Comparison of ENCODE assay signal across 7 cellular contexts in the genomic region with DNA sequence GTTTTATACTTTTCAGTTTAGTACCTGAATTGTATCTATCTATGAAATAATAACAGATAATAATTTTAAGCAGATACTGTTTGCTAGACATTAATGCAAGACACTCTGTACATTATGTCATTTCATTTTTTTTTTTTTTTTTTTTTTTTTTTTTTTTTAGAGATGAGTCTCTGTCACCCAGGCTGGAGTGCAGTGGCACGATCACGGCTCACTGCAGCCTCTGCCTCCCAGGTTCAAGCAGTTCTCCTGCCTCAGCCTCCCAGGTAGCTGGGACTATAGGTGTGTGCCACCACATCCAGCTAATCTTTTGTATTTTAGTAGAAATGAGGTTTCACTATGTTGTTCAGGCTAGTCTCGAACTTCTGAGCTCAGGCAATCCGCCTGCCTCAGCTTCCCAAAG. TPM values are rescaled to one million over a fixed set of nuclear protein-coding genes. Genes with fewer than 3 reads are reported as not detected.
DNase-seq lines count a peak whose midpoint lies in the region; TF ChIP-seq lines count a peak whose summit lies in the region.
"Not testable (repeated sequence)": the region's sequence is repeated elsewhere in the genome, so short reads cannot be mapped to it uniquely, and the experiment has no call there.

No MANE protein-coding gene starts in this region.

- peaks cover 48% of the 10 kb centered on the region for H3K4me1 ChIP-seq in Caco-2
- H3K4me1 ChIP-seq in PC-9 (replicated peaks; ENCODE audit: insufficient read depth) = peaks cover 57% of the 10 kb centered on the region
- peaks cover 54% of the 10 kb centered on the region for H3K4me1 ChIP-seq in hepatocyte (ENCODE audit: insufficient read depth)
- peaks cover 13% of the 10 kb centered on the region for H3K4me1 ChIP-seq in prostate gland (replicated peaks)
- peaks cover 61 to 71% of the 10 kb centered on the region in 2 donors for H3K4me1 ChIP-seq in thyroid gland
- peaks cover 98% of the 10 kb centered on the region for H3K4me1 ChIP-seq in vagina

- not testable (repeated sequence) for H3K4me3 ChIP-seq in Caco-2 (ENCODE audit: low read depth, low read length); PC-9; hepatocyte; prostate gland; thyroid gland (replicated peaks in 1 of 3); vagina

- peak overlapping the region; percentile 73 for H3K27ac Mint-ChIP-seq in Caco-2 (ENCODE audit: unreplicated experiment)
- peak overlapping the region; percentile 63 for H3K27ac Mint-ChIP-seq in chondrocyte (ENCODE audit: unreplicated experiment)

- not testable (repeated sequence) for BruUV-seq in Caco-2 (replicated peaks; lab: Mats Ljungman, UMichigan); PC-9 (replicated peaks; lab: Mats Ljungman, UMichigan)

- peaks cover 27% of the 10 kb centered on the region for H3K36me3 Mint-ChIP-seq in Caco-2 (ENCODE audit: insufficient read depth, unreplicated experiment)
- H3K36me3 Mint-ChIP-seq in chondrocyte (ENCODE audit: low read depth) = not testable (repeated sequence)

- H3K4me1 Mint-ChIP-seq in Caco-2 (ENCODE audit: low read depth, unreplicated experiment) = peaks cover 41% of the 10 kb centered on the region
- peaks cover 43% of the 10 kb centered on the region for H3K4me1 Mint-ChIP-seq in chondrocyte (ENCODE audit: low read depth)

- not testable (repeated sequence) for H2AFZ ChIP-seq in PC-9, hepatocyte

- CTCF ChIA-PET in Caco-2 (lab: Charles Lee) = interaction anchor here (0.7 kb wide), 1 partner anchor 43 kb away, joined by 3 read pairs; no protein-coding TSS in a partner anchor
- CTCF ChIA-PET in PC-9 (lab: Charles Lee) = not testable (repeated sequence)

- not testable (repeated sequence) for H3K9me3 ChIP-seq in Caco-2; PC-9 (ENCODE audit: insufficient read depth, low read depth); hepatocyte (ENCODE audit: low read depth); prostate gland; thyroid gland; vagina

- not testable (repeated sequence) for H4K20me1 ChIP-seq in PC-9 (ENCODE audit: insufficient read depth); hepatocyte (ENCODE audit: insufficient read depth, poor library complexity, severe bottlenecking)

- H3K4me3 Mint-ChIP-seq in Caco-2 (ENCODE audit: unreplicated experiment); chondrocyte (ENCODE audit: unreplicated experiment): not testable (repeated sequence)

- DNase-seq in Caco-2; PC-9; chondrocyte (ENCODE audit: low spot score); hepatocyte (ENCODE audit: low spot score); prostate gland (ENCODE audit: low spot score); thyroid gland; vagina (ENCODE audit: extremely low spot score in 2 of 2): not testable (repeated sequence)

- not testable (repeated sequence) for H3K36me3 ChIP-seq in Caco-2 (ENCODE audit: control insufficient read depth, insufficient read depth, low read length); PC-9 (ENCODE audit: low read depth); hepatocyte (replicated peaks; ENCODE audit: insufficient read depth, low read depth); prostate gland; thyroid gland; vagina

- H3K27ac ChIP-seq in PC-9 = peak overlapping the region; percentile 95
- H3K27ac ChIP-seq in hepatocyte = peak overlapping the region; percentile 92
- H3K27ac ChIP-seq in prostate gland = peak overlapping the region; percentile 78 to 85
- H3K27ac ChIP-seq in thyroid gland = peak overlapping the region; percentile 72 to 92 (median 83)
- H3K27ac ChIP-seq in vagina = peak overlapping the region; percentile 34

- H3K27me3 ChIP-seq in Caco-2 (replicated peaks; ENCODE audit: control insufficient read depth, insufficient read depth, low read length); PC-9 (ENCODE audit: insufficient read depth, low read depth); hepatocyte; prostate gland (replicated peaks; ENCODE audit: insufficient read depth); thyroid gland; vagina: not testable (repeated sequence)

- H3F3A ChIP-seq in PC-9 (ENCODE audit: insufficient read depth, low read depth) = peaks cover 26% of the 10 kb centered on the region

- peaks cover 31% of the 10 kb centered on the region for H3K79me2 ChIP-seq in PC-9 (ENCODE audit: low read depth)
- H3K79me2 ChIP-seq in hepatocyte = peaks cover 65% of the 10 kb centered on the region

- H3K4me2 ChIP-seq in PC-9 = peak overlapping the region; percentile 83
- H3K4me2 ChIP-seq in hepatocyte = not testable (repeated sequence)

- not testable (repeated sequence) for H3K27me3 Mint-ChIP-seq in Caco-2 (ENCODE audit: insufficient read depth, unreplicated experiment); chondrocyte (ENCODE audit: low read depth)

- WGBS in hepatocyte (ENCODE audit: low lambda C conversion rate, missing lambda C conversion rate) = 97% methylated on average over 4 of the region's 4 CpGs
- WGBS in prostate gland = 86% methylated on average over 4 of the region's 4 CpGs
- 95 to 97% methylated on average over 4 of the region's 4 CpGs for WGBS in thyroid gland, 2 donors

- not testable (repeated sequence) for H3K9me2 ChIP-seq in PC-9 (ENCODE audit: insufficient read depth); hepatocyte (replicated peaks; ENCODE audit: insufficient read depth)

- intact Hi-C loops in Caco-2 (cut with micrococcal nuclease; ENCODE audit: unreplicated experiment) = loop anchor here (2.0 to 5.0 kb wide), 2 partner anchors 79 to 87 kb away; no protein-coding TSS in a partner anchor
- intact Hi-C loops in PC-9 (cut with micrococcal nuclease; ENCODE audit: unreplicated experiment) = loop anchor here (2.0 to 10.0 kb wide), 3 partner anchors 79 to 561 kb away; no protein-coding TSS in a partner anchor
- intact Hi-C loops in prostate gland (cut with DNase I) = loop anchor here (10.0 kb wide), 1 partner anchor 471 kb away; no protein-coding TSS in a partner anchor
- intact Hi-C loops in thyroid gland (cut with DNase I); vagina (cut with DNase I): not testable (repeated sequence)

- TF ChIP-seq POLR2A in prostate gland (IDR thresholded peaks at IDR 0.05); thyroid gland (IDR thresholded peaks at IDR 0.05); vagina (IDR thresholded peaks at IDR 0.05): not testable (repeated sequence)

- POLR2A ChIA-PET in Caco-2 (lab: Charles Lee); PC-9 (lab: Charles Lee; ENCODE audit: unreplicated experiment): not testable (repeated sequence)

- not testable (repeated sequence) for H3K9me3 Mint-ChIP-seq in Caco-2 (ENCODE audit: unreplicated experiment); chondrocyte (ENCODE audit: low read depth)

- not testable (repeated sequence) for TF ChIP-seq CTCF in Caco-2 (IDR thresholded peaks at IDR 0.05; ENCODE audit: insufficient read depth in 1 of 2, low read depth in 1 of 2, low read length in 1 of 2, severe bottlenecking in 1 of 2, unreplicated experiment in 1 of 2); PC-9 (conservative IDR thresholded peaks at IDR 0.05); chondrocyte (IDR thresholded peaks at IDR 0.05); hepatocyte (IDR thresholded peaks at IDR 0.05; ENCODE audit: poor library complexity); prostate gland (IDR thresholded peaks at IDR 0.05); thyroid gland (IDR thresholded peaks at IDR 0.05); vagina (IDR thresholded peaks at IDR 0.05)

RNA-seq across cellular contexts. Expression of gene PBX1, which starts 44.8 kb away (rescaled TPM):
- total RNA-seq in Caco-2 (2022) (101 and 103 TPM in 2 replicates), PC-9 (2021) (44.5 and 57.7 TPM in 2 replicates), chondrocyte (21.5 to 38.0 TPM (median 23.0 TPM) in 3 replicates), hepatocyte (61.2 and 61.6 TPM in 2 replicates), prostate gland (10 to 100 TPM; 50.2 to 60.4 TPM), thyroid gland (100 to 1,000 TPM in 2 of 4 donors, 10 to 100 TPM in 2; 79.0 to 159 (median 102) TPM), vagina (69.0 TPM)
- 14.0 and 14.8 TPM in 2 replicates for polyA plus RNA-seq in hepatocyte

Comparison
In these comparisons a context has a peak if more than half of its experiments do, and no peak if none do; other contexts are left out.
1. H3K27ac ChIP-seq: peak in every context shown above with its lines; median percentile 95 in PC-9; 92 in hepatocyte; 83 in thyroid gland; 82 in prostate gland; 34 in vagina.